In genomic region chr5:51889703-51890102, GRCh38 we compare ENCODE assay signal across 23 cellular contexts.
"Had no signal": no experiment of that assay in that cellular context is flagged by ENCODE, and none has a peak within 500 bp of the region (broad histone marks: within the 10 kb centered on the region; RNA-seq: fewer than 3 reads in every experiment).

No MANE protein-coding gene starts in this region.

- DNase-seq: activated CD4-positive, alpha-beta T cell treated with anti-CD3 and anti-CD28 coated beads for 48 hours; activated CD4-positive, alpha-beta T cell treated with anti-CD3 and anti-CD28 coated beads, Interleukin-2, amount 50 U/mL, for 4 hours; activated CD4-positive, CD25-positive, alpha-beta regulatory T cell treated with anti-CD3 and anti-CD28 coated beads, Interleukin-2, amount 50 U/mL, for 72 hours; activated CD8-positive, alpha-beta memory T cell treated with anti-CD3 and anti-CD28 coated beads, Interleukin-2, amount 50 U/mL, for 48 hours; activated CD8-positive, alpha-beta T cell treated with anti-CD3 and anti-CD28 coated beads, Interleukin-2, amount 10 ng/mL, durations not matched to agents 7 days and 5 days; activated naive CD4-positive, alpha-beta T cell treated with anti-CD3 and anti-CD28 coated beads, Interleukin-2, amount 50 U/mL, for 16 hours; activated naive CD8-positive, alpha-beta T cell treated with anti-CD3 and anti-CD28 coated beads, Interleukin-2, amount 10 ng/mL, durations not matched to agents 7 days and 5 days; activated T-cell treated with anti-CD3 and anti-CD28 coated beads, Interleukin-2, amount 50 U/mL, for 1 hour; adrenal gland; anterior cingulate cortex; colonic mucosa; KG1; NCI-H1092; NCI-H1694; NCI-H2029; NCI-H446; NCI-H526; Peyer's patch; Right ventricle myocardium superior; SJCRH30; T-helper 17 cell; T-helper 9 cell had no signal

- H3K27ac ChIP-seq: adrenal gland, colonic mucosa, Peyer's patch, RWPE1, SJCRH30 had no signal
